In the genomic region with DNA sequence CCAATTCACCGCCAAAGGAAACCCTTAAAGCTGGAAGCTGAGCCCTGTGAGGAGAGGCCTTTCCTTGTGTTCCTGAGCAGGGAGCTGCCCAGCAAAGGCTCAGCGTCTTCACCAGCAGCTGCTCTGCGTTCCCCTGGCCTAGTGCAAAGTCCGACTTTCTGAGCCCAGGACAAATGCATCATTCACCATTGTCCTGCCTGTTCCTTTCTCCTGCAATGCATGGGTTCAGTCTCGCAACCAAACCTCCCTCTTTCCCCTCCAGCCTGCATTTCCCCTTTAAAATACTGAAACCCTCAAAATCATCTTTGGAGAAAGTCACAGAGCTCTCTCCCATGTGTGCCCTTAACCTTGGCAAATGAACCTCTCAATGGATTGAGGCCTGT, we compare ENCODE assay signal across 1 cellular context.
TF ChIP-seq lines count a peak whose summit lies in the region.

No MANE protein-coding gene starts in this region.

TF ChIP-seq in HepG2, 621 proteins besides CTCF, POLR2A, EP300 and RAD21 (continued from another document and continues in another):
- peak; percentile 50 for TF ChIP-seq SAP130 (CRISPR knock-in tag; IDR thresholded peaks at IDR 0.05; ENCODE audit: low read depth)
- TF ChIP-seq SIX1 (CRISPR knock-in tag; IDR thresholded peaks at IDR 0.05; ENCODE audit: borderline replicate concordance), result no peak
- TF ChIP-seq NFE2L2 (IDR thresholded peaks at IDR 0.05; ENCODE audit: low read length), result no peak
- no peak for TF ChIP-seq ZNF569 (CRISPR knock-in tag; IDR thresholded peaks at IDR 0.05; ENCODE audit: borderline replicate concordance)
- TF ChIP-seq NONO (IDR thresholded peaks at IDR 0.05), result no peak
- TF ChIP-seq NONO (CRISPR knock-in tag; conservative IDR thresholded peaks at IDR 0.05), result peak; percentile 40; the same call in 1 of the 2 replicates
- no peak for TF ChIP-seq ZNF337 (CRISPR knock-in tag; IDR thresholded peaks at IDR 0.05; ENCODE audit: borderline replicate concordance, low read depth)
- TF ChIP-seq ZNF816 (CRISPR knock-in tag; IDR thresholded peaks at IDR 0.05; ENCODE audit: borderline replicate concordance), result no peak
- no peak for TF ChIP-seq ZNF382 (CRISPR knock-in tag; IDR thresholded peaks at IDR 0.05; ENCODE audit: borderline replicate concordance)
- TF ChIP-seq, protein P1, sequence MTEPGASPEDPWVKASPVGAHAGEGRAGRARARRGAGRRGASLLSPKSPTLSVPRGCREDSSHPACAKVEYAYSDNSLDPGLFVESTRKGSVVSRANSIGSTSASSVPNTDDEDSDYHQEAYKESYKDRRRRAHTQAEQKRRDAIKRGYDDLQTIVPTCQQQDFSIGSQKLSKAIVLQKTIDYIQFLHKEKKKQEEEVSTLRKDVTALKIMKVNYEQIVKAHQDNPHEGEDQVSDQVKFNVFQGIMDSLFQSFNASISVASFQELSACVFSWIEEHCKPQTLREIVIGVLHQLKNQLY (CRISPR knock-in tag; IDR thresholded peaks at IDR 0.05), result no peak
- TF ChIP-seq, protein P2, sequence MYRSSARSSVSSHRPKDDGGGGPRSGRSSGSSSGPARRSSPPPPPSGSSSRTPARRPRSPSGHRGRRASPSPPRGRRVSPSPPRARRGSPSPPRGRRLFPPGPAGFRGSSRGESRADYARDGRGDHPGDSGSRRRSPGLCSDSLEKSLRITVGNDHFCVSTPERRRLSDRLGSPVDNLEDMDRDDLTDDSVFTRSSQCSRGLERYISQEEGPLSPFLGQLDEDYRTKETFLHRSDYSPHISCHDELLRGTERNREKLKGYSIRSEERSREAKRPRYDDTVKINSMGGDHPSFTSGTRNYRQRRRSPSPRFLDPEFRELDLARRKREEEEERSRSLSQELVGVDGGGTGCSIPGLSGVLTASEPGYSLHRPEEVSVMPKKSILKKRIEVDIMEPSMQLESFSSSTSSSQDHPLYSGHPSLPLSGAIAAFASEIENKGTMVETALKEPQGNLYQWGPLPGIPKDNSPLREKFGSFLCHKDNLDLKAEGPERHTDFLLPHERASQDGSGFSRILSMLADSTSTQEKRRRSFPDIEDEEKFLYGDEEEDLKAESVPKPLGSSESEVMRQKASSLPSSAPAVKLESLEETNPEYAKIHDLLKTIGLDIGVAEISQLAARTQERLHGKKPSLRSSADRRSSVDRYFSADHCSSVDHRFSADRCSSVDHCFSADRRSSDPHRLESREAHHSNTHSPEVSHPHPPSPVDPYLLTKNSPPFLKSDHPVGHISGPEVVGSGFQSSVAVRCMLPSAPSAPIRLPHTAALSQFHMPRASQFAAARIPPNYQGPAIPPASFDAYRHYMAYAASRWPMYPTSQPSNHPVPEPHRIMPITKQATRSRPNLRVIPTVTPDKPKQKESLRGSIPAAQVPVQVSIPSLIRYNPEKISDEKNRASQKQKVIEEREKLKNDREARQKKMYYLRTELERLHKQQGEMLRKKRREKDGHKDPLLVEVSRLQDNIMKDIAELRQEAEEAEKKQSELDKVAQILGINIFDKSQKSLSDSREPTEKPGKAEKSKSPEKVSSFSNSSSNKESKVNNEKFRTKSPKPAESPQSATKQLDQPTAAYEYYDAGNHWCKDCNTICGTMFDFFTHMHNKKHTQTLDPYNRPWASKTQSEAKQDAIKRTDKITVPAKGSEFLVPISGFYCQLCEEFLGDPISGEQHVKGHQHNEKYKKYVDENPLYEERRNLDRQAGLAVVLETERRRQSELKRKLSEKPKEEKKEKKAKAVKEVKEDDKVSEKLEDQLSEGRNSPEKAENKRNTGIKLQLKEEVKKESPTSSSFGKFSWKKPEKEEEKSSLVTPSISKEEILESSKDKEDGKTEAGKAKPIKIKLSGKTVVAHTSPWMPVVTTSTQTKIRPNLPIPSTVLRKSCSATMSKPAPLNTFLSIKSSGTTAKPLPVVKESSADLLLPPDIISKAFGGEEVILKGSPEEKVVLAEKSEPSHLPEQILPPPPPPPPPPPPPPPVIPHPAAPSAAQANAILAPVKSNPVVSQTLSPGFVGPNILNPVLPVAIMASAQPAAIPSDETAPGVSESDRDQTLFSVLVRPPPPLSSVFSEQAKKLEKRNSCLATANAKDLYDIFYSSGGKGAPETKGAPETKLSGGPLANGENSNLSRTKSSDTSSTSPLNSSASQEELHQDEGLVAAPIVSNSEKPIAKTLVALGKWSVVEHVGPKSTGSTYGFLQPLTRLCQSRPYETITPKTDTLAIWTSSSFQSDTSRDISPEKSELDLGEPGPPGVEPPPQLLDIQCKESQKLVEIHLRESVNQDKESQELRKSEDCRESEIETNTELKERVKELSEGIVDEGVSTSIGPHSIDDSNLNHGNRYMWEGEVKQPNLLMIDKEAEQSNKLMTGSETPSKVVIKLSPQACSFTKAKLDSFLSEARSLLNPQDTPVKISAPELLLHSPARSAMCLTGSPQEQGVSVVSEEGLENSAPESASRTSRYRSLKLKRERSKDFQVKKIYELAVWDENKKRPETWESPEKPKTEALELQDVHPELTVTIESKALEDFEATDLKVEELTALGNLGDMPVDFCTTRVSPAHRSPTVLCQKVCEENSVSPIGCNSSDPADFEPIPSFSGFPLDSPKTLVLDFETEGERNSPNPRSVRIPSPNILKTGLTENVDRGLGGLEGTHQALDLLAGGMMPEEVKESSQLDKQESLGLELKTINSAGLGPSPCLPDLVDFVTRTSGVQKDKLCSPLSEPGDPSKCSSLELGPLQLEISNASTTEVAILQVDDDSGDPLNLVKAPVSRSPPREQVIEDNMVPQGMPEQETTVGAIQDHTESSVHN (CRISPR knock-in tag; IDR thresholded peaks at IDR 0.05), result no peak
- TF ChIP-seq NR3C1 (CRISPR knock-in tag; IDR thresholded peaks at IDR 0.05), result no peak
- no peak for TF ChIP-seq KMT2A (CRISPR knock-in tag; IDR thresholded peaks at IDR 0.05)
- no peak for TF ChIP-seq KAT8 (CRISPR knock-in tag; IDR thresholded peaks at IDR 0.05)
- TF ChIP-seq ZNF792 (CRISPR knock-in tag; IDR thresholded peaks at IDR 0.05), result no peak
- TF ChIP-seq ZNF850 (CRISPR knock-in tag; conservative IDR thresholded peaks at IDR 0.05), result no peak
- no peak for TF ChIP-seq CBX2 (IDR thresholded peaks at IDR 0.05; ENCODE audit: low read depth, low read length)
- TF ChIP-seq CBX2 (CRISPR knock-in tag; IDR thresholded peaks at IDR 0.05; ENCODE audit: low read depth), result no peak
- TF ChIP-seq LCORL (IDR thresholded peaks at IDR 0.05), result 0 out of 2 replicates have a peak, but pooled peaks have one; percentile 12
- peak; percentile 39; the same call in 1 of the 2 replicates for TF ChIP-seq LCORL (CRISPR knock-in tag; IDR thresholded peaks at IDR 0.05)
- no peak for TF ChIP-seq ZFP62 (CRISPR knock-in tag; IDR thresholded peaks at IDR 0.05)
- peak; percentile 94 for TF ChIP-seq HNF4A (CRISPR knock-in tag; IDR thresholded peaks at IDR 0.05)
- TF ChIP-seq MIER2 (CRISPR knock-in tag; IDR thresholded peaks at IDR 0.05), result no peak
- TF ChIP-seq, protein P3, sequence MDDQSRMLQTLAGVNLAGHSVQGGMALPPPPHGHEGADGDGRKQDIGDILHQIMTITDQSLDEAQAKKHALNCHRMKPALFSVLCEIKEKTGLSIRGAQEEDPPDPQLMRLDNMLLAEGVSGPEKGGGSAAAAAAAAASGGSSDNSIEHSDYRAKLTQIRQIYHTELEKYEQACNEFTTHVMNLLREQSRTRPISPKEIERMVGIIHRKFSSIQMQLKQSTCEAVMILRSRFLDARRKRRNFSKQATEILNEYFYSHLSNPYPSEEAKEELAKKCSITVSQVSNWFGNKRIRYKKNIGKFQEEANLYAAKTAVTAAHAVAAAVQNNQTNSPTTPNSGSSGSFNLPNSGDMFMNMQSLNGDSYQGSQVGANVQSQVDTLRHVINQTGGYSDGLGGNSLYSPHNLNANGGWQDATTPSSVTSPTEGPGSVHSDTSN (CRISPR knock-in tag; IDR thresholded peaks at IDR 0.05; ENCODE audit: borderline replicate concordance), result no peak
- peak; percentile 63 for TF ChIP-seq HOXA3 (CRISPR knock-in tag; IDR thresholded peaks at IDR 0.05)
- TF ChIP-seq ONECUT2 (CRISPR knock-in tag; IDR thresholded peaks at IDR 0.05), result no peak
- TF ChIP-seq SMAD1 (CRISPR knock-in tag; IDR thresholded peaks at IDR 0.05; ENCODE audit: borderline replicate concordance, low read depth), result no peak
- TF ChIP-seq SP2 (CRISPR knock-in tag; IDR thresholded peaks at IDR 0.05), result no peak
- TF ChIP-seq KDM6A (CRISPR knock-in tag; IDR thresholded peaks at IDR 0.05; ENCODE audit: low read depth), result no peak
- TF ChIP-seq, protein P4, sequence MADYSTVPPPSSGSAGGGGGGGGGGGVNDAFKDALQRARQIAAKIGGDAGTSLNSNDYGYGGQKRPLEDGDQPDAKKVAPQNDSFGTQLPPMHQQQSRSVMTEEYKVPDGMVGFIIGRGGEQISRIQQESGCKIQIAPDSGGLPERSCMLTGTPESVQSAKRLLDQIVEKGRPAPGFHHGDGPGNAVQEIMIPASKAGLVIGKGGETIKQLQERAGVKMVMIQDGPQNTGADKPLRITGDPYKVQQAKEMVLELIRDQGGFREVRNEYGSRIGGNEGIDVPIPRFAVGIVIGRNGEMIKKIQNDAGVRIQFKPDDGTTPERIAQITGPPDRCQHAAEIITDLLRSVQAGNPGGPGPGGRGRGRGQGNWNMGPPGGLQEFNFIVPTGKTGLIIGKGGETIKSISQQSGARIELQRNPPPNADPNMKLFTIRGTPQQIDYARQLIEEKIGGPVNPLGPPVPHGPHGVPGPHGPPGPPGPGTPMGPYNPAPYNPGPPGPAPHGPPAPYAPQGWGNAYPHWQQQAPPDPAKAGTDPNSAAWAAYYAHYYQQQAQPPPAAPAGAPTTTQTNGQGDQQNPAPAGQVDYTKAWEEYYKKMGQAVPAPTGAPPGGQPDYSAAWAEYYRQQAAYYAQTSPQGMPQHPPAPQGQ (CRISPR knock-in tag; IDR thresholded peaks at IDR 0.05; ENCODE audit: borderline replicate concordance), result no peak
- TF ChIP-seq ZNF235 (CRISPR knock-in tag; IDR thresholded peaks at IDR 0.05; ENCODE audit: borderline replicate concordance), result no peak
- TF ChIP-seq, protein P5, sequence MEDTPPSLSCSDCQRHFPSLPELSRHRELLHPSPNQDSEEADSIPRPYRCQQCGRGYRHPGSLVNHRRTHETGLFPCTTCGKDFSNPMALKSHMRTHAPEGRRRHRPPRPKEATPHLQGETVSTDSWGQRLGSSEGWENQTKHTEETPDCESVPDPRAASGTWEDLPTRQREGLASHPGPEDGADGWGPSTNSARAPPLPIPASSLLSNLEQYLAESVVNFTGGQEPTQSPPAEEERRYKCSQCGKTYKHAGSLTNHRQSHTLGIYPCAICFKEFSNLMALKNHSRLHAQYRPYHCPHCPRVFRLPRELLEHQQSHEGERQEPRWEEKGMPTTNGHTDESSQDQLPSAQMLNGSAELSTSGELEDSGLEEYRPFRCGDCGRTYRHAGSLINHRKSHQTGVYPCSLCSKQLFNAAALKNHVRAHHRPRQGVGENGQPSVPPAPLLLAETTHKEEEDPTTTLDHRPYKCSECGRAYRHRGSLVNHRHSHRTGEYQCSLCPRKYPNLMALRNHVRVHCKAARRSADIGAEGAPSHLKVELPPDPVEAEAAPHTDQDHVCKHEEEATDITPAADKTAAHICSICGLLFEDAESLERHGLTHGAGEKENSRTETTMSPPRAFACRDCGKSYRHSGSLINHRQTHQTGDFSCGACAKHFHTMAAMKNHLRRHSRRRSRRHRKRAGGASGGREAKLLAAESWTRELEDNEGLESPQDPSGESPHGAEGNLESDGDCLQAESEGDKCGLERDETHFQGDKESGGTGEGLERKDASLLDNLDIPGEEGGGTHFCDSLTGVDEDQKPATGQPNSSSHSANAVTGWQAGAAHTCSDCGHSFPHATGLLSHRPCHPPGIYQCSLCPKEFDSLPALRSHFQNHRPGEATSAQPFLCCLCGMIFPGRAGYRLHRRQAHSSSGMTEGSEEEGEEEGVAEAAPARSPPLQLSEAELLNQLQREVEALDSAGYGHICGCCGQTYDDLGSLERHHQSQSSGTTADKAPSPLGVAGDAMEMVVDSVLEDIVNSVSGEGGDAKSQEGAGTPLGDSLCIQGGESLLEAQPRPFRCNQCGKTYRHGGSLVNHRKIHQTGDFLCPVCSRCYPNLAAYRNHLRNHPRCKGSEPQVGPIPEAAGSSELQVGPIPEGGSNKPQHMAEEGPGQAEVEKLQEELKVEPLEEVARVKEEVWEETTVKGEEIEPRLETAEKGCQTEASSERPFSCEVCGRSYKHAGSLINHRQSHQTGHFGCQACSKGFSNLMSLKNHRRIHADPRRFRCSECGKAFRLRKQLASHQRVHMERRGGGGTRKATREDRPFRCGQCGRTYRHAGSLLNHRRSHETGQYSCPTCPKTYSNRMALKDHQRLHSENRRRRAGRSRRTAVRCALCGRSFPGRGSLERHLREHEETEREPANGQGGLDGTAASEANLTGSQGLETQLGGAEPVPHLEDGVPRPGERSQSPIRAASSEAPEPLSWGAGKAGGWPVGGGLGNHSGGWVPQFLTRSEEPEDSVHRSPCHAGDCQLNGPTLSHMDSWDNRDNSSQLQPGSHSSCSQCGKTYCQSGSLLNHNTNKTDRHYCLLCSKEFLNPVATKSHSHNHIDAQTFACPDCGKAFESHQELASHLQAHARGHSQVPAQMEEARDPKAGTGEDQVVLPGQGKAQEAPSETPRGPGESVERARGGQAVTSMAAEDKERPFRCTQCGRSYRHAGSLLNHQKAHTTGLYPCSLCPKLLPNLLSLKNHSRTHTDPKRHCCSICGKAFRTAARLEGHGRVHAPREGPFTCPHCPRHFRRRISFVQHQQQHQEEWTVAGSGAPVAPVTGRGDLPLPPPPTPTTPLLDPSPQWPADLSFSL (CRISPR knock-in tag; IDR thresholded peaks at IDR 0.05), result no peak
- TF ChIP-seq, protein P6, sequence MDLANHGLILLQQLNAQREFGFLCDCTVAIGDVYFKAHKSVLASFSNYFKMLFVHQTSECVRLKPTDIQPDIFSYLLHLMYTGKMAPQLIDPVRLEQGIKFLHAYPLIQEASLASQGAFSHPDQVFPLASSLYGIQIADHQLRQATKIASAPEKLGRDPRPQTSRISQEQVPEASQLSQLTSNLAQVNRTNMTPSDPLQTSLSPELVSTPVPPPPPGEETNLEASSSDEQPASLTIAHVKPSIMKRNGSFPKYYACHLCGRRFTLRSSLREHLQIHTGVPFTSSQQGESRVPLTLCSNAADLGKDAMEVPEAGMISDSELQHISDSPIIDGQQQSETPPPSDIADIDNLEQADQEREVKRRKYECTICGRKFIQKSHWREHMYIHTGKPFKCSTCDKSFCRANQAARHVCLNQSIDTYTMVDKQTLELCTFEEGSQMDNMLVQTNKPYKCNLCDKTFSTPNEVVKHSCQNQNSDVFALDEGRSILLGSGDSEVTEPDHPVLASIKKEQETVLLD (CRISPR knock-in tag; IDR thresholded peaks at IDR 0.05; ENCODE audit: low read depth), result no peak
- TF ChIP-seq TEAD3 (CRISPR knock-in tag; optimal IDR thresholded peaks at IDR 0.05; ENCODE audit: borderline replicate concordance), result peak; percentile 41
- peak; percentile 66 for TF ChIP-seq GATAD2A (CRISPR knock-in tag; IDR thresholded peaks at IDR 0.05)
- TF ChIP-seq ZNF350 (CRISPR knock-in tag; IDR thresholded peaks at IDR 0.05; ENCODE audit: borderline replicate concordance, low read depth), result no peak
- no peak for TF ChIP-seq MAFF (IDR thresholded peaks at IDR 0.05; ENCODE audit: low read depth, low read length)
